10 cellular contexts compared by ENCODE assay signal in the genomic region with DNA sequence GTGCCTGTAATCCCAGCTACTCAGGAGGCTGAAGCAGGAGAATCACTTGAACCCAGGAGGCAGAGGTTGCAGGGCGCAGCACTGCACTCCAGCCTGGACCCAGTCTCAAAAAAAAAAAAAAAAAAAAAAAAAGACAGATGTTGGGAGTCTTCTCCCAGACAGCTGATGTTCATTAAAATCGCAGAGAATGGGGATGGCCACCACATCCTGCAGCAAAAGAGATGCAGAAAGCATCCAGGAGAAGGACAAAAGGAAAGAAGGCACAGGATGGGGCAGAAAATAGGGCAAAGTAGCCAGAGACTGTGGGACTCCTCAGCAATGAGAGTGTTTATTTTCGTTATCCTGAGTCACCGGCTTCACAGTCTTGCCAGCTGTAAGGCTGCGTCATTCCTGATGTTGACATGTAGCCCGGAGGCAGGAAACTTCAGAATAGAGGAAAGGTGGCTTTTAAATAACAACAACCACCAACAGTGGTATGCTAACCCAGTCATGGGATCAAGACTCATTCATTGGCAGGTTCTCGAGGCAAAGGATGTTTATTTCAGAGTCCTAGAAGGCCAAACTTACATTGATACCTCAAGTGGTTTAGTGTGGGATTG.
A peak's percentile ranks its signal among the peaks of the same experiment; 100 is the strongest.
DNase-seq lines count a peak whose midpoint lies in the region; ATAC-seq and TF ChIP-seq lines count a peak whose summit lies in the region.
"Had no signal": no experiment of that assay in that cellular context is flagged by ENCODE, and none has a peak within 500 bp of the region (broad histone marks: within the 10 kb centered on the region; RNA-seq: fewer than 3 reads in every experiment).

No MANE protein-coding gene starts in this region.

- CTCF ChIA-PET in BJ (lab: Yijun Ruan, JAX), result interaction anchor here (1.3 kb wide), 1 partner anchor 19 kb away, joined by 3 read pairs; no protein-coding TSS in a partner anchor

- peak; percentile 100 for DNase-seq in BJ (ENCODE audit: low read depth)
- peak; percentile 100 for DNase-seq in RPMI7951 (ENCODE audit: low read depth)
- DNase-seq in fibroblast of pulmonary artery (ENCODE audit: low read depth), result peak; percentile 99
- peak; percentile 96 for DNase-seq in osteoblast (ENCODE audit: insufficient read length, low spot score, missing footprints)
- no peak for DNase-seq in activated T-cell treated with anti-CD3 and anti-CD28 coated beads for 4 hours
- DNase-seq in anterior cingulate cortex (lab: John Stamatoyannopoulos, UW), result no peak
- DNase-seq: stimulated activated naive CD4-positive, alpha-beta T cell treated with Interleukin-2 at 50 U/mL for 16 hours; WERI-Rb-1 had no signal

- H3K27ac ChIP-seq in osteoblast (ENCODE audit: low read depth, low read length), result peak overlapping the region; percentile 86
- H3K27ac ChIP-seq: WERI-Rb-1 had no signal

- H3K79me2 ChIP-seq in osteoblast (ENCODE audit: insufficient read depth, low read length), result no peaks in the 10 kb centered on the region

- H3K36me3 ChIP-seq in BJ (ENCODE audit: control insufficient read depth, insufficient read depth, low read length), result no peaks in the 10 kb centered on the region
- no peaks in the 10 kb centered on the region for H3K36me3 ChIP-seq in osteoblast (ENCODE audit: insufficient read depth, low read length)
- H3K36me3 ChIP-seq: WERI-Rb-1 had no signal

- H3K9me3 ChIP-seq in osteoblast (ENCODE audit: low read depth, low read length), result no peaks in the 10 kb centered on the region

- no peaks in the 10 kb centered on the region for H4K20me1 ChIP-seq in osteoblast (ENCODE audit: insufficient read depth, low read length)

- peak overlapping the region; percentile 59 for H3K4me2 ChIP-seq in osteoblast (ENCODE audit: insufficient read depth, low read length)

- TF ChIP-seq CTCF in BJ (IDR thresholded peaks at IDR 0.05; ENCODE audit: insufficient read depth, low read depth, low read length) (no peak), fibroblast of pulmonary artery (IDR thresholded peaks at IDR 0.05; ENCODE audit: low read length, missing control alignments) (no peak), osteoblast (IDR thresholded peaks at IDR 0.05; ENCODE audit: extremely low read depth, low read depth, low read length) (no peak)

- H3K27me3 ChIP-seq in BJ (ENCODE audit: control insufficient read depth, insufficient read depth, low read length) (no peaks in the 10 kb centered on the region), osteoblast (ENCODE audit: insufficient read depth, low read length) (no peaks in the 10 kb centered on the region)

- H3K4me3 ChIP-seq in BJ (ENCODE audit: low read depth, low read length) (no peak overlapping the region), fibroblast of pulmonary artery (replicated peaks; ENCODE audit: low read depth, low read length) (no peak overlapping the region), osteoblast (ENCODE audit: insufficient read depth, low read length) (no peak overlapping the region)

- peaks cover 12% of the 10 kb centered on the region for H3K4me1 ChIP-seq in osteoblast (ENCODE audit: insufficient read depth, low read length)

- H2AFZ ChIP-seq in osteoblast (ENCODE audit: low read length), result no peak overlapping the region

- ATAC-seq in HG02852 (IDR thresholded peaks at IDR 0.05; ENCODE audit: unreplicated experiment) (no peak), HG03354 (IDR thresholded peaks at IDR 0.05; ENCODE audit: poor library complexity, severe bottlenecking, unreplicated experiment) (no peak)

- POLR2A ChIA-PET in BJ (lab: Charles Lee), result no interaction called here

Comparison
In these comparisons a context has a peak if more than half of its experiments do, and no peak if none do; other contexts are left out.
1. DNase-seq: peak in BJ (single experiment), RPMI7951 (single experiment), fibroblast of pulmonary artery (single experiment) and osteoblast (single experiment); none in activated T-cell treated with anti-CD3 and anti-CD28 coated beads for 4 hours (single experiment) and anterior cingulate cortex (0 of 58).